Comparison of ENCODE assay signal across 8 cellular contexts in genomic region chr6:127515234-127515793, GRCh38. TPM values are rescaled to one million over a fixed set of nuclear protein-coding genes. Genes with fewer than 3 reads are reported as not detected.
DNase-seq lines count a peak whose midpoint lies in the region; ATAC-seq, FAIRE-seq and TF ChIP-seq lines count a peak whose summit lies in the region.

No MANE protein-coding gene starts in this region.

- no peak for FAIRE-seq in astrocyte (lab: Jason Lieb, UNC)

- H3K36me3 Mint-ChIP-seq in astrocyte (ENCODE audit: low read depth, unreplicated experiment), result peaks cover 12% of the 10 kb centered on the region

- H3K36me3 ChIP-seq in astrocyte (ENCODE audit: insufficient read depth, low read length) (peaks cover 21% of the 10 kb centered on the region), iPS-18a (ENCODE audit: control insufficient read depth, low read depth, low read length) (peaks cover 32% of the 10 kb centered on the region)

- peak overlapping the region; percentile 84 for H3K27ac Mint-ChIP-seq in astrocyte (ENCODE audit: unreplicated experiment)

- H3K9me3 ChIP-seq in astrocyte (ENCODE audit: insufficient read depth, low read depth, low read length) (no peaks in the 10 kb centered on the region), iPS-18a (ENCODE audit: control insufficient read depth, low read depth, low read length) (no peaks in the 10 kb centered on the region)

- no peaks in the 10 kb centered on the region for H3K27me3 Mint-ChIP-seq in astrocyte (ENCODE audit: low read depth, unreplicated experiment)

- H3K9me3 Mint-ChIP-seq in astrocyte (ENCODE audit: unreplicated experiment), result no peaks in the 10 kb centered on the region

- peak; percentile 10 for ATAC-seq in GM21786 (IDR thresholded peaks at IDR 0.05; ENCODE audit: unreplicated experiment)

- H3K27ac ChIP-seq in astrocyte (ENCODE audit: low read depth, low read length) (peak overlapping the region; percentile 36), iPS-18a (ENCODE audit: low read length) (no peak overlapping the region)

- H3K4me2 ChIP-seq in astrocyte (ENCODE audit: low read length), result peak overlapping the region; percentile 86

- H3K79me2 ChIP-seq in astrocyte (ENCODE audit: insufficient read depth, low read length), result peaks cover 27% of the 10 kb centered on the region

- H3K4me3 ChIP-seq in GM08714 (ENCODE audit: low read length), result peak overlapping the region; percentile 75
- peak overlapping the region; percentile 69 for H3K4me3 ChIP-seq in astrocyte (ENCODE audit: insufficient read depth, low read depth, low read length)
- peak overlapping the region; percentile 91 for H3K4me3 ChIP-seq in iPS-18a (ENCODE audit: low read length)
- peak overlapping the region; percentile 72 for H3K4me3 ChIP-seq in skeletal muscle cell (ENCODE audit: low read depth, low read length)

- DNase-seq in NCI-H2171 (lab: John Stamatoyannopoulos, UW) (peak; percentile 58), astrocyte (ENCODE audit: low read depth) (peak; percentile 10), skeletal muscle cell (ENCODE audit: low read depth) (no peak), LoVo (ENCODE audit: low spot score) (no peak), SIG-M5 (lab: John Stamatoyannopoulos, UW) (no peak)

- peak overlapping the region; percentile 99 for H3K4me3 Mint-ChIP-seq in astrocyte (ENCODE audit: unreplicated experiment)

- TF ChIP-seq CTCF in astrocyte (IDR thresholded peaks at IDR 0.05; ENCODE audit: insufficient read depth, low read depth, low read length), result no peak

- H4K20me1 ChIP-seq in astrocyte (ENCODE audit: insufficient read depth, low read length), result peaks cover 24% of the 10 kb centered on the region

- H2AFZ ChIP-seq in astrocyte (ENCODE audit: low read depth, low read length), result peak overlapping the region; percentile 63

- H3K27me3 ChIP-seq in astrocyte (ENCODE audit: insufficient read depth, low read length), result no peaks in the 10 kb centered on the region
- H3K27me3 ChIP-seq in iPS-18a (ENCODE audit: control insufficient read depth, insufficient read depth, low read length), result peaks cover 15% of the 10 kb centered on the region

- H3K4me1 Mint-ChIP-seq in astrocyte (ENCODE audit: low read depth, unreplicated experiment), result peaks cover 21% of the 10 kb centered on the region

- H3K9ac ChIP-seq in astrocyte (ENCODE audit: low read length), result peak overlapping the region; percentile 77
- peak overlapping the region; percentile 38 for H3K9ac ChIP-seq in iPS-18a (ENCODE audit: low read length)

- peaks cover 12% of the 10 kb centered on the region for H3K4me1 ChIP-seq in astrocyte (ENCODE audit: insufficient read depth, low read length)
- peaks cover 18% of the 10 kb centered on the region for H3K4me1 ChIP-seq in iPS-18a (ENCODE audit: control insufficient read depth, low read depth, low read length)

RNA-seq across cellular contexts. Expression of gene KIAA0408, which starts 56.1 kb away (rescaled TPM):
- 17.5 and 19.6 TPM in 2 replicates for total RNA-seq in astrocyte

Comparison
In these comparisons a context has a peak if more than half of its experiments do, and no peak if none do; other contexts are left out.
1. DNase-seq: peak in NCI-H2171 (single experiment) and astrocyte (single experiment); none in skeletal muscle cell (single experiment), LoVo (single experiment) and SIG-M5 (single experiment).
2. Peak in every context shown above with its lines, with median percentiles within 50 percentile points of each other: H3K4me3 ChIP-seq.